In the genomic region with DNA sequence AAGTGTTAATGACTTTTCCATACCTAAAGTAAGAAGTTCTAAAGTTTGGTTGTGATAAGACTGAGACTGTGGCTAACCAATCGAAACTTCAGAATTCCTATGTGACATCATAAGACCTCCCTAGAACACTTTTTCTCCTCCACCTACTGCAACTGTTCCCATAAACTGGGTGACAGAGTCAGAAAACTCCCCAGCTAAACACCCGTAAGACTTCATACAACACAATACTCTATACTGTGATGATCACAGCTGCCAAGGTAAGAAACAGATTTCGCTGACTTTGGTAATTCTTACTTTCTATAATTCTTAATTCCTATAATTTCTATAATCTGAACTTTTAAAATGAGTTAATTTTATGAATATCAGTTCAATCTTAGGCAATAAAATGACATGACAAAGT, we compare ENCODE assay signal across 1 cellular context.
TF ChIP-seq lines count a peak whose summit lies in the region.

A gene (plus strand): TSS at position 161 of the 400 bp plus-strand sequence. CDS start 10,626 bp downstream, outside the sequence.

TF ChIP-seq in WTC11, 78 proteins besides CTCF, POLR2A, EP300 and RAD21 (continued from another document):
- TF ChIP-seq, protein P1, sequence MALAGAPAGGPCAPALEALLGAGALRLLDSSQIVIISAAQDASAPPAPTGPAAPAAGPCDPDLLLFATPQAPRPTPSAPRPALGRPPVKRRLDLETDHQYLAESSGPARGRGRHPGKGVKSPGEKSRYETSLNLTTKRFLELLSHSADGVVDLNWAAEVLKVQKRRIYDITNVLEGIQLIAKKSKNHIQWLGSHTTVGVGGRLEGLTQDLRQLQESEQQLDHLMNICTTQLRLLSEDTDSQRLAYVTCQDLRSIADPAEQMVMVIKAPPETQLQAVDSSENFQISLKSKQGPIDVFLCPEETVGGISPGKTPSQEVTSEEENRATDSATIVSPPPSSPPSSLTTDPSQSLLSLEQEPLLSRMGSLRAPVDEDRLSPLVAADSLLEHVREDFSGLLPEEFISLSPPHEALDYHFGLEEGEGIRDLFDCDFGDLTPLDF (CRISPR knock-in tag; IDR thresholded peaks at IDR 0.05) = no peak
- TF ChIP-seq ETV6 (CRISPR knock-in tag; IDR thresholded peaks at IDR 0.05) (no peak), GABPB1 (CRISPR knock-in tag; IDR thresholded peaks at IDR 0.05) (no peak), NR1H2 (CRISPR knock-in tag; IDR thresholded peaks at IDR 0.05) (no peak), ESRRA (CRISPR knock-in tag; IDR thresholded peaks at IDR 0.05; ENCODE audit: borderline replicate concordance) (no peak), ZNF671 (CRISPR knock-in tag; IDR thresholded peaks at IDR 0.05) (no peak), ZNF263 (CRISPR knock-in tag; IDR thresholded peaks at IDR 0.05; ENCODE audit: low read depth) (no peak), NFE2L1 (CRISPR knock-in tag; IDR thresholded peaks at IDR 0.05) (no peak), JAZF1 (CRISPR knock-in tag; IDR thresholded peaks at IDR 0.05) (no peak)
- TF ChIP-seq, protein P2, sequence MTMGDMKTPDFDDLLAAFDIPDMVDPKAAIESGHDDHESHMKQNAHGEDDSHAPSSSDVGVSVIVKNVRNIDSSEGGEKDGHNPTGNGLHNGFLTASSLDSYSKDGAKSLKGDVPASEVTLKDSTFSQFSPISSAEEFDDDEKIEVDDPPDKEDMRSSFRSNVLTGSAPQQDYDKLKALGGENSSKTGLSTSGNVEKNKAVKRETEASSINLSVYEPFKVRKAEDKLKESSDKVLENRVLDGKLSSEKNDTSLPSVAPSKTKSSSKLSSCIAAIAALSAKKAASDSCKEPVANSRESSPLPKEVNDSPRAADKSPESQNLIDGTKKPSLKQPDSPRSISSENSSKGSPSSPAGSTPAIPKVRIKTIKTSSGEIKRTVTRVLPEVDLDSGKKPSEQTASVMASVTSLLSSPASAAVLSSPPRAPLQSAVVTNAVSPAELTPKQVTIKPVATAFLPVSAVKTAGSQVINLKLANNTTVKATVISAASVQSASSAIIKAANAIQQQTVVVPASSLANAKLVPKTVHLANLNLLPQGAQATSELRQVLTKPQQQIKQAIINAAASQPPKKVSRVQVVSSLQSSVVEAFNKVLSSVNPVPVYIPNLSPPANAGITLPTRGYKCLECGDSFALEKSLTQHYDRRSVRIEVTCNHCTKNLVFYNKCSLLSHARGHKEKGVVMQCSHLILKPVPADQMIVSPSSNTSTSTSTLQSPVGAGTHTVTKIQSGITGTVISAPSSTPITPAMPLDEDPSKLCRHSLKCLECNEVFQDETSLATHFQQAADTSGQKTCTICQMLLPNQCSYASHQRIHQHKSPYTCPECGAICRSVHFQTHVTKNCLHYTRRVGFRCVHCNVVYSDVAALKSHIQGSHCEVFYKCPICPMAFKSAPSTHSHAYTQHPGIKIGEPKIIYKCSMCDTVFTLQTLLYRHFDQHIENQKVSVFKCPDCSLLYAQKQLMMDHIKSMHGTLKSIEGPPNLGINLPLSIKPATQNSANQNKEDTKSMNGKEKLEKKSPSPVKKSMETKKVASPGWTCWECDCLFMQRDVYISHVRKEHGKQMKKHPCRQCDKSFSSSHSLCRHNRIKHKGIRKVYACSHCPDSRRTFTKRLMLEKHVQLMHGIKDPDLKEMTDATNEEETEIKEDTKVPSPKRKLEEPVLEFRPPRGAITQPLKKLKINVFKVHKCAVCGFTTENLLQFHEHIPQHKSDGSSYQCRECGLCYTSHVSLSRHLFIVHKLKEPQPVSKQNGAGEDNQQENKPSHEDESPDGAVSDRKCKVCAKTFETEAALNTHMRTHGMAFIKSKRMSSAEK (CRISPR knock-in tag; IDR thresholded peaks at IDR 0.05; ENCODE audit: borderline replicate concordance) = no peak
